ENCODE assay signal across 11 cellular contexts in genomic region chr22:49051491-49052022, GRCh38.
DNase-seq lines count a peak whose midpoint lies in the region; ATAC-seq and TF ChIP-seq lines count a peak whose summit lies in the region.
"Had no signal": no experiment of that assay in that cellular context is flagged by ENCODE, and none has a peak within 500 bp of the region (broad histone marks: within the 10 kb centered on the region; RNA-seq: fewer than 3 reads in every experiment).

No MANE protein-coding gene starts in this region.

- CTCF ChIA-PET in CD8-positive, alpha-beta T cell (lab: Charles Lee): no interaction called here

- no peaks in the 10 kb centered on the region for H3K4me1 Mint-ChIP-seq in CD8-positive, alpha-beta T cell (ENCODE audit: low read depth)
- peaks cover 3% of the 10 kb centered on the region for H3K4me1 Mint-ChIP-seq in T-helper 2 cell treated with Interferon-gamma antibody and Interleukin-4, amounts not matched to agents 5 μg/mL and 100 μg/mL, for 36 hours (ENCODE audit: low read depth)

- no peak for ATAC-seq in CD8-positive, alpha-beta T cell

- H3K36me3 Mint-ChIP-seq in CD8-positive, alpha-beta T cell: no peaks in the 10 kb centered on the region
- H3K36me3 Mint-ChIP-seq in T-helper 2 cell treated with Interferon-gamma antibody and Interleukin-4, amounts not matched to agents 5 μg/mL and 100 μg/mL, for 36 hours (ENCODE audit: low read depth): no peaks in the 10 kb centered on the region
- H3K36me3 Mint-ChIP-seq: activated naive CD4-positive, alpha-beta T cell treated with anti-CD3 and anti-CD28 coated beads, Interleukin-2, amount 50 U/mL, for 72 hours; CD4-positive, CD25-positive, alpha-beta regulatory T cell had no signal

- H3K9ac ChIP-seq in iPS-15b (ENCODE audit: low read depth, low read length): no peak overlapping the region

- H3K36me3 ChIP-seq in CD8-positive, alpha-beta T cell (ENCODE audit: insufficient read depth, low read length): no peaks in the 10 kb centered on the region
- H3K36me3 ChIP-seq in iPS-15b (ENCODE audit: control insufficient read depth, insufficient read depth, low read length) (no peaks in the 10 kb centered on the region), WERI-Rb-1 (no peaks in the 10 kb centered on the region)

- peak overlapping the region; percentile 45 for H3K4me3 Mint-ChIP-seq in CD8-positive, alpha-beta T cell
- peak overlapping the region; percentile 87 for H3K4me3 Mint-ChIP-seq in T-helper 2 cell treated with Interferon-gamma antibody and Interleukin-4, amounts not matched to agents 5 μg/mL and 100 μg/mL, for 36 hours

- H3K27me3 Mint-ChIP-seq in CD8-positive, alpha-beta T cell (ENCODE audit: low read depth): peaks cover 2% of the 10 kb centered on the region
- no peaks in the 10 kb centered on the region for H3K27me3 Mint-ChIP-seq in T-helper 2 cell treated with Interferon-gamma antibody and Interleukin-4, amounts not matched to agents 5 μg/mL and 100 μg/mL, for 36 hours (ENCODE audit: low read depth)
- H3K27me3 Mint-ChIP-seq: CD4-positive, CD25-positive, alpha-beta regulatory T cell had no signal

- intact Hi-C loops in CD8-positive, alpha-beta T cell (cut with DNase I, micrococcal nuclease): no loop called here

- no peaks in the 10 kb centered on the region for H3K4me1 ChIP-seq in CD8-positive, alpha-beta T cell (ENCODE audit: insufficient read depth, low read length)
- H3K4me1 ChIP-seq in iPS-15b (ENCODE audit: control insufficient read depth, insufficient read depth, low read length): peaks cover 10% of the 10 kb centered on the region

- H3K27ac Mint-ChIP-seq in CD8-positive, alpha-beta T cell: no peak overlapping the region
- H3K27ac Mint-ChIP-seq in T-helper 2 cell treated with Interferon-gamma antibody and Interleukin-4, amounts not matched to agents 5 μg/mL and 100 μg/mL, for 36 hours: no peak overlapping the region
- H3K27ac Mint-ChIP-seq: CD4-positive, CD25-positive, alpha-beta regulatory T cell had no signal

- no peak for DNase-seq in CD8-positive, alpha-beta T cell
- no peak for DNase-seq in T-helper 2 cell treated with Interferon-gamma antibody and Interleukin-4, amounts not matched to agents 5 μg/mL and 100 μg/mL, for 36 hours (ENCODE audit: low spot score)
- DNase-seq in skeletal muscle cell (ENCODE audit: low read depth) (no peak), nucleus accumbens (lab: John Stamatoyannopoulos, UW) (no peak), NCI-H1930 (lab: John Stamatoyannopoulos, UW) (no peak), UCSD-AML1 (lab: John Stamatoyannopoulos, UW; ENCODE audit: unreplicated experiment) (no peak), WERI-Rb-1 (no peak)
- DNase-seq: OCI-M1 had no signal

- no peak for TF ChIP-seq CTCF in CD8-positive, alpha-beta T cell (IDR thresholded peaks at IDR 0.05)
- TF ChIP-seq CTCF in WERI-Rb-1 (IDR thresholded peaks at IDR 0.05; ENCODE audit: low read depth, low read length): no peak

- no peaks in the 10 kb centered on the region for H3K27me3 ChIP-seq in CD8-positive, alpha-beta T cell (ENCODE audit: insufficient read depth, low read length)
- H3K27me3 ChIP-seq in iPS-15b (ENCODE audit: control insufficient read depth, insufficient read depth, low read length) (no peaks in the 10 kb centered on the region), WERI-Rb-1 (ENCODE audit: insufficient read depth, low read depth, severe bottlenecking) (no peaks in the 10 kb centered on the region)

- H3K27ac ChIP-seq in CD8-positive, alpha-beta T cell (ENCODE audit: low read depth, low read length): no peak overlapping the region
- no peak overlapping the region for H3K27ac ChIP-seq in WERI-Rb-1

- peak overlapping the region; percentile 39 for H3K4me3 ChIP-seq in CD8-positive, alpha-beta T cell (ENCODE audit: low read depth, low read length)
- peak overlapping the region; percentile 42 for H3K4me3 ChIP-seq in iPS-15b (ENCODE audit: low read depth, low read length)
- peak overlapping the region; percentile 35 for H3K4me3 ChIP-seq in skeletal muscle cell (ENCODE audit: low read depth, low read length)
- H3K4me3 ChIP-seq in WERI-Rb-1 (ENCODE audit: low read depth, low read length): no peak overlapping the region

- POLR2A ChIA-PET in CD8-positive, alpha-beta T cell (lab: Charles Lee): no interaction called here

- H3K9me3 ChIP-seq in CD8-positive, alpha-beta T cell (ENCODE audit: low read length): no peaks in the 10 kb centered on the region
- H3K9me3 ChIP-seq in iPS-15b (ENCODE audit: control insufficient read depth, insufficient read depth, low read length): no peaks in the 10 kb centered on the region
- no peaks in the 10 kb centered on the region for H3K9me3 ChIP-seq in WERI-Rb-1 (ENCODE audit: severe bottlenecking)

- no peaks in the 10 kb centered on the region for H3K9me3 Mint-ChIP-seq in CD8-positive, alpha-beta T cell
- no peaks in the 10 kb centered on the region for H3K9me3 Mint-ChIP-seq in T-helper 2 cell treated with Interferon-gamma antibody and Interleukin-4, amounts not matched to agents 5 μg/mL and 100 μg/mL, for 36 hours
- H3K9me3 Mint-ChIP-seq: activated naive CD4-positive, alpha-beta T cell treated with anti-CD3 and anti-CD28 coated beads, Interleukin-2, amount 50 U/mL, for 72 hours had no signal
